In genomic region chr7:37590824-37591223, GRCh38 we compare ENCODE assay signal across 21 cellular contexts.
"Had no signal": no experiment of that assay in that cellular context is flagged by ENCODE, and none has a peak within 500 bp of the region (broad histone marks: within the 10 kb centered on the region; RNA-seq: fewer than 3 reads in every experiment).

No MANE protein-coding gene starts in this region.

- H3K27me3 ChIP-seq: breast epithelium, colonic mucosa had no signal

- H3K27ac ChIP-seq: breast epithelium, colonic mucosa, PC-9 had no signal

- DNase-seq: activated B cell treated with CpG ODN at 0.5 μM for 24 hours; activated CD4-positive, alpha-beta memory T cell treated with anti-CD3 and anti-CD28 coated beads, Interleukin-2, amount 10 ng/mL, durations not matched to agents 7 days and 5 days; activated CD4-positive, alpha-beta T cell treated with anti-CD3 and anti-CD28 coated beads for 1 hour; activated CD4-positive, alpha-beta T cell treated with anti-CD3 and anti-CD28 coated beads, Interleukin-2, amount 10 ng/mL, durations not matched to agents 7 days and 5 days; activated CD8-positive, alpha-beta memory T cell treated with anti-CD3 and anti-CD28 coated beads, Interleukin-2, amount 50 U/mL, for 4 hours; activated T-cell treated with anti-CD3 and anti-CD28 coated beads, Interleukin-2, amount 50 U/mL, for 72 hours; aorta; caudate nucleus; colonic mucosa; KG1; NCI-H1092; NCI-H1417; NCI-H1930; NCI-H2171; NCI-H2227 treated with DMSO at 0.1 percent for 48 hours; NCI-H526 treated with DMSO at 0.1 percent for 48 hours; NCI-H82; PC-9; SHP77 treated with DMSO at 0.1 percent for 48 hours; T-helper 1 cell had no signal

- H3K4me3 ChIP-seq: breast epithelium, colonic mucosa, PC-9 had no signal

- H3K36me3 ChIP-seq: breast epithelium, colonic mucosa had no signal

- H2AFZ ChIP-seq: PC-9 had no signal

- H3K4me1 ChIP-seq: breast epithelium, colonic mucosa had no signal

- H3K4me2 ChIP-seq: PC-9 had no signal

- ATAC-seq: activated T-cell treated with anti-CD3 and anti-CD28 coated beads, Interleukin-2, amount 50 U/mL, for 72 hours had no signal

- H3K9me3 ChIP-seq: colonic mucosa had no signal
